Comparison of ENCODE assay signal across 8 cellular contexts in genomic region chr1:42923367-42924248, GRCh38. TPM values are rescaled to one million over a fixed set of nuclear protein-coding genes. Genes with fewer than 3 reads are reported as not detected.
DNase-seq lines count a peak whose midpoint lies in the region; ATAC-seq and TF ChIP-seq lines count a peak whose summit lies in the region.

No MANE protein-coding gene starts in this region.

- TF ChIP-seq EP300 in tibial nerve (IDR thresholded peaks at IDR 0.05): no peak

- WGBS in body of pancreas, 2 donors: 7 to 8% methylated on average over 22 to 23 of the region's 23 CpGs
- WGBS in right lobe of liver (ENCODE audit: insufficient coverage, low coverage, low lambda C conversion rate, missing lambda C conversion rate): 15% methylated on average over 19 of the region's 23 CpGs
- 4 to 5% methylated on average over 23 of the region's 23 CpGs for WGBS in tibial nerve, 2 donors

- H3K27me3 ChIP-seq in AG04450 (ENCODE audit: control insufficient read depth, insufficient read depth, low read length) (no peaks in the 10 kb centered on the region), body of pancreas (no peaks in the 10 kb centered on the region), right lobe of liver (no peaks in the 10 kb centered on the region), tibial nerve (no peaks in the 10 kb centered on the region)

- intact Hi-C loops in body of pancreas (cut with DNase I) (no loop called here), right lobe of liver (cut with DNase I) (no loop called here)

- TF ChIP-seq POLR2A in body of pancreas (IDR thresholded peaks at IDR 0.05) (no peak), right lobe of liver (IDR thresholded peaks at IDR 0.05) (no peak), tibial nerve (IDR thresholded peaks at IDR 0.05) (no peak)

- H3K27ac ChIP-seq in AG04450 (ENCODE audit: low read depth, low read length) (peak overlapping the region; percentile 40), body of pancreas (peak overlapping the region in 3 of 4 donors; percentile 70 to 87 (median 86)), right lobe of liver (peak overlapping the region; percentile 42 to 74 (median 69)), tibial nerve (peak overlapping the region; percentile 74 to 97 (median 94))

- CTCF ChIA-PET in AG04450 (lab: Charles Lee): interaction anchor here (0.5 to 15.4 kb wide), 12 partner anchors 10 to 169 kb away, joined by 3 to 709 read pairs (median 4); no protein-coding TSS in a partner anchor

- POLR2A ChIA-PET in AG04450 (lab: Yijun Ruan, JAX): interaction anchor here (0.7 kb wide), 1 partner anchor 24 kb away, joined by 4 read pairs; no protein-coding TSS in a partner anchor

- H3K9me3 ChIP-seq in AG04450 (ENCODE audit: control insufficient read depth, insufficient read depth, low read length) (no peaks in the 10 kb centered on the region; the same call in 1 of the 2 replicates), body of pancreas (no peaks in the 10 kb centered on the region), right lobe of liver (no peaks in the 10 kb centered on the region), tibial nerve (no peaks in the 10 kb centered on the region)

- H3K36me3 ChIP-seq in body of pancreas (replicated peaks in 1 of 2; ENCODE audit: insufficient read depth in 1 of 2, low read depth in 2 of 2) (no peaks in the 10 kb centered on the region), right lobe of liver (peaks cover 0 to 2% (median 0%) of the 10 kb centered on the region in 4 donors), tibial nerve (peaks cover 0 to 26% (median 13%) of the 10 kb centered on the region in 3 donors)

- H3K4me3 ChIP-seq in AG04450 (ENCODE audit: low read depth, low read length) (peak overlapping the region; percentile 71), body of pancreas (peak overlapping the region; percentile 48 to 85), right lobe of liver (peak overlapping the region; percentile 52 to 63 (median 63)), tibial nerve (peak overlapping the region; percentile 57 to 80 (median 77))

- ATAC-seq in HG03432 (IDR thresholded peaks at IDR 0.05; ENCODE audit: unreplicated experiment): peak; percentile 1
- ATAC-seq in body of pancreas: peak; percentile 2
- no peak for ATAC-seq in right lobe of liver
- no peak for ATAC-seq in HG03457 (IDR thresholded peaks at IDR 0.05; ENCODE audit: unreplicated experiment)
- ATAC-seq in HG03354 (IDR thresholded peaks at IDR 0.05; ENCODE audit: poor library complexity, severe bottlenecking, unreplicated experiment): no peak
- no peak for ATAC-seq in GM21528 (IDR thresholded peaks at IDR 0.05; ENCODE audit: low FRiP score, unreplicated experiment)

- TF ChIP-seq CTCF in AG04450 (IDR thresholded peaks at IDR 0.05; ENCODE audit: low read depth, low read length) (no peak), body of pancreas (IDR thresholded peaks at IDR 0.05) (no peak), right lobe of liver (IDR thresholded peaks at IDR 0.05) (no peak), tibial nerve (IDR thresholded peaks at IDR 0.05) (no peak)

- peaks cover 6% of the 10 kb centered on the region for H3K4me1 ChIP-seq in body of pancreas
- H3K4me1 ChIP-seq in right lobe of liver: no peaks in the 10 kb centered on the region
- peaks cover 0 to 28% (median 2%) of the 10 kb centered on the region in 4 donors for H3K4me1 ChIP-seq in tibial nerve

- DNase-seq in AG04450 (ENCODE audit: low read depth, low spot score) (no peak), body of pancreas (no peak), right lobe of liver (no peak), tibial nerve (ENCODE audit: low spot score in 2 of 2) (no peak)

RNA-seq across cellular contexts. Expression of gene SLC2A1, which starts 35.1 kb away (rescaled TPM):
- polyA plus RNA-seq in AG04450 (2011; rRNA removed): 114 and 140 TPM in 2 replicates
- polyA minus RNA-seq in AG04450 (2011; rRNA and poly(A)+ RNA removed): 125 and 154 TPM in 2 replicates
- total RNA-seq in body of pancreas: 10 to 100 TPM in 1 of 2 donors, 1 to 10 TPM in 1; 4.2 to 13.2 TPM
- 10 to 100 TPM in 1 of 6 experiments, 1 to 10 TPM in 4, under 1 TPM in 1; 0.74 to 34.3 (median 5.8) TPM for total RNA-seq in right lobe of liver
- 1,000 to 10,000 TPM in 3 of 4 donors, 100 to 1,000 TPM in 1; 953 to 4,970 (median 3,437) TPM for total RNA-seq in tibial nerve

Comparison
In these comparisons a context has a peak if more than half of its experiments do, and no peak if none do; other contexts are left out.
1. H3K27ac ChIP-seq: peak in every context shown above with its lines; median percentile 94 in tibial nerve; 86 in body of pancreas; 69 in right lobe of liver; 40 in AG04450.
2. ATAC-seq: peak in HG03432 (single experiment) and body of pancreas (single experiment); none in right lobe of liver (0 of 4), HG03457 (single experiment), HG03354 (single experiment) and GM21528 (single experiment).
3. RNA of gene SLC2A1, which starts 35.1 kb away (total RNA-seq): 953 to 4,970 TPM in tibial nerve; 4.2 to 13.2 TPM in body of pancreas and 0.74 to 34.3 TPM in right lobe of liver; every median in the first group is over 10 times any median in the second.
4. Peak in every context shown above with its lines, with median percentiles within 50 percentile points of each other: H3K4me3 ChIP-seq.